8 cellular contexts compared by ENCODE assay signal in the genomic region with DNA sequence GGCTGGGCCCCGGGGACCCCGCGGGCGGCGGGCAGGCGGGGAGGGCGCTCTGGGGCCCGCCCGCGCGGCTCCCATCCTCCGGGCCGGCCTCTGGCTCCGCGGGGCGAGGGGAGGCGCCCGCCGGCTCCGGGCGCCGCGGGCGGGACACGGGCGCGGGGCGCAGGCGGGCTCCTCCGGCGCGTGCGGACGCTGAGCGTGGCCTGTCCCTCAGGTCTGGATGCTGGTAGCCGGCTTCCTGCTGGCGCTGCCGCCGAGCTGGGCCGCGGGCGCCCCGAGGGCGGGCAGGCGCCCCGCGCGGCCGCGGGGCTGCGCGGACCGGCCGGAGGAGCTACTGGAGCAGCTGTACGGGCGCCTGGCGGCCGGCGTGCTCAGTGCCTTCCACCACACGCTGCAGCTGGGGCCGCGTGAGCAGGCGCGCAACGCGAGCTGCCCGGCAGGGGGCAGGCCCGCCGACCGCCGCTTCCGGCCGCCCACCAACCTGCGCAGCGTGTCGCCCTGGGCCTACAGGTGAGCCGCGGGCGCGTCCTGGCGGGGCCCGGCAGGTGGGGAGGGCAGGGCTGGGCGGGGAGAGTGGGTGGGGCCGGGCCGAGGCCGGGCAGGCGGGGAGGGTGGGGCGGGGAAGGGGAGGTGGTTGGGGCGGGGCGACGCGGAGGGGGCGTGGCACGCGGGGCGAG. TPM values are rescaled to one million over a fixed set of nuclear protein-coding genes. Genes with fewer than 3 reads are reported as not detected.
A peak's percentile ranks its signal among the peaks of the same experiment; 100 is the strongest.
DNase-seq lines count a peak whose midpoint lies in the region; ATAC-seq, FAIRE-seq and TF ChIP-seq lines count a peak whose summit lies in the region.

No MANE protein-coding gene starts in this region.

- DNase-seq in GF-D8 (lab: John Stamatoyannopoulos, UW) = peak; percentile 45
- DNase-seq in HuH-7.5 (ENCODE audit: low spot score) = peak; percentile 89
- peak; percentile 70 for DNase-seq in SK-MEL-5 (ENCODE audit: low read depth, low spot score)
- peak; percentile 72 for DNase-seq in activated naive CD4-positive, alpha-beta T cell treated with anti-CD3 and anti-CD28 coated beads for 36 hours
- DNase-seq in cardiac muscle cell (ENCODE audit: low read depth in 1 of 2, low spot score in 1 of 2) = peak; percentile 86 to 91
- peak; percentile 64 for DNase-seq in prostate gland (ENCODE audit: low spot score)
- DNase-seq in urothelium cell line (ENCODE audit: low spot score) = peak; percentile 87

- H3K4me1 ChIP-seq in cardiac muscle cell (ENCODE audit: low read depth) = peaks cover 12% of the 10 kb centered on the region
- H3K4me1 ChIP-seq in prostate gland (replicated peaks) = no peaks in the 10 kb centered on the region

- H3K27ac ChIP-seq in cardiac muscle cell (no peak overlapping the region), prostate gland (no peak overlapping the region)

- intact Hi-C loops in activated naive CD4-positive, alpha-beta T cell treated with anti-CD3 and anti-CD28 coated beads for 36 hours (cut with micrococcal nuclease) = loop anchor here (1.0 to 10.0 kb wide), 10 partner anchors 69 to 898 kb away; a partner anchor contains a TSS
- intact Hi-C loops in prostate gland (cut with DNase I) = no loop called here

- no peaks in the 10 kb centered on the region for H3K9me3 Mint-ChIP-seq in activated naive CD4-positive, alpha-beta T cell treated with anti-CD3 and anti-CD28 coated beads for 36 hours

- peaks cover 13% of the 10 kb centered on the region for H3K27me3 Mint-ChIP-seq in activated naive CD4-positive, alpha-beta T cell treated with anti-CD3 and anti-CD28 coated beads for 36 hours (ENCODE audit: low read depth)

- CTCF ChIA-PET in activated naive CD4-positive, alpha-beta T cell treated with anti-CD3 and anti-CD28 coated beads for 36 hours (lab: Charles Lee) = interaction anchor here (0.9 to 1.3 kb wide), 4 partner anchors 11 to 292 kb away, joined by 3 to 7 read pairs (median 4); no protein-coding TSS in a partner anchor

- peaks cover 5% of the 10 kb centered on the region for H3K4me1 Mint-ChIP-seq in activated naive CD4-positive, alpha-beta T cell treated with anti-CD3 and anti-CD28 coated beads for 36 hours (ENCODE audit: low read depth)

- H3K36me3 ChIP-seq in cardiac muscle cell (no peaks in the 10 kb centered on the region), prostate gland (no peaks in the 10 kb centered on the region)

- no peaks in the 10 kb centered on the region for H3K9me3 ChIP-seq in cardiac muscle cell (ENCODE audit: low read depth)
- no peaks in the 10 kb centered on the region for H3K9me3 ChIP-seq in prostate gland

- no peak overlapping the region for H3K27ac Mint-ChIP-seq in activated naive CD4-positive, alpha-beta T cell treated with anti-CD3 and anti-CD28 coated beads for 36 hours

- ATAC-seq in GM21529 (IDR thresholded peaks at IDR 0.05; ENCODE audit: unreplicated experiment) = peak; percentile 83

- 0% methylated on average over 17 of the region's 96 CpGs for WGBS in prostate gland

- H3K27me3 ChIP-seq in cardiac muscle cell (peaks cover 6% of the 10 kb centered on the region), prostate gland (replicated peaks; ENCODE audit: insufficient read depth) (no peaks in the 10 kb centered on the region)

- in situ Hi-C loops in SK-MEL-5 (cut with HindIII; ENCODE audit: low pct_unique_long_range_greater_than_20kb, low sequenced_read_pairs) = no loop called here

- no peaks in the 10 kb centered on the region for H3K36me3 Mint-ChIP-seq in activated naive CD4-positive, alpha-beta T cell treated with anti-CD3 and anti-CD28 coated beads for 36 hours (ENCODE audit: low read depth)

- no peak overlapping the region for H3K4me3 Mint-ChIP-seq in activated naive CD4-positive, alpha-beta T cell treated with anti-CD3 and anti-CD28 coated beads for 36 hours

- peak; percentile 25 for TF ChIP-seq POLR2A in prostate gland (IDR thresholded peaks at IDR 0.05)

- TF ChIP-seq CTCF in cardiac muscle cell (IDR thresholded peaks at IDR 0.05; ENCODE audit: low read depth, low read length) (peak; percentile 52), prostate gland (IDR thresholded peaks at IDR 0.05) (peak; percentile 36 to 78 (median 56))

- FAIRE-seq in urothelium cell line (lab: Jason Lieb, UNC) = no peak

- H3K4me3 ChIP-seq in cardiac muscle cell = peak overlapping the region; percentile 37
- H3K4me3 ChIP-seq in prostate gland = peak overlapping the region; percentile 44 to 57

RNA-seq across cellular contexts. Expression of a gene that starts 0.4 kb away (rescaled TPM):
- 3.7 and 4.3 TPM in 2 replicates for total RNA-seq in SK-MEL-5 (2014; rRNA removed; shearing (Covaris generic))
- polyA plus RNA-seq in SK-MEL-5 (2015; cell fraction: cytosol; rRNA removed) = 3.6 and 6.3 TPM in 2 replicates
- polyA plus RNA-seq in SK-MEL-5 (2015; cell fraction: nucleus; rRNA removed) = 1.6 and 2.6 TPM in 2 replicates
- total RNA-seq in activated naive CD4-positive, alpha-beta T cell treated with anti-CD3 and anti-CD28 coated beads for 36 hours = under 1 TPM in 1 of 2 experiments, not detected in 1; 0.20 TPM
- total RNA-seq in cardiac muscle cell (28.5 and 30.4 TPM in 2 replicates), prostate gland (1 to 10 TPM; 1.5 to 3.7 TPM)
- 118 and 147 TPM in 2 replicates for polyA plus RNA-seq in cardiac muscle cell
